ENCODE assay signal across 9 cellular contexts in genomic region chr19:38665950-38666661, GRCh38. TPM values are rescaled to one million over a fixed set of nuclear protein-coding genes. Genes with fewer than 3 reads are reported as not detected.
A peak's percentile ranks its signal among the peaks of the same experiment; 100 is the strongest.
DNase-seq lines count a peak whose midpoint lies in the region; ATAC-seq and TF ChIP-seq lines count a peak whose summit lies in the region.
"Had no signal": no experiment of that assay in that cellular context is flagged by ENCODE, and none has a peak within 500 bp of the region (broad histone marks: within the 10 kb centered on the region; RNA-seq: fewer than 3 reads in every experiment).

No MANE protein-coding gene starts in this region.

- H3K4me3 Mint-ChIP-seq in activated T-cell treated with anti-CD3 and anti-CD28 coated beads, Interleukin-2, amount 50 U/mL, for 24 hours = no peak overlapping the region

- H3K27ac ChIP-seq in duodenal mucosa (ENCODE audit: low read depth, low read length) = peak overlapping the region; percentile 90
- H3K27ac ChIP-seq in vagina = peak overlapping the region; percentile 97
- H3K27ac ChIP-seq: C4-2B had no signal

- H3K36me3 ChIP-seq in duodenal mucosa (ENCODE audit: control insufficient read depth in 1 of 2, insufficient read depth in 2 of 2, low read length in 2 of 2) = peaks cover 4 to 8% of the 10 kb centered on the region in 2 donors
- no peaks in the 10 kb centered on the region for H3K36me3 ChIP-seq in mucosa of descending colon (ENCODE audit: low read depth)
- no peaks in the 10 kb centered on the region for H3K36me3 ChIP-seq in vagina
- H3K36me3 ChIP-seq in MG63 = peaks cover 83% of the 10 kb centered on the region

- H3K27me3 Mint-ChIP-seq in activated T-cell treated with anti-CD3 and anti-CD28 coated beads, Interleukin-2, amount 50 U/mL, for 24 hours = no peaks in the 10 kb centered on the region

- peaks cover 86% of the 10 kb centered on the region for H3K4me1 Mint-ChIP-seq in activated T-cell treated with anti-CD3 and anti-CD28 coated beads, Interleukin-2, amount 50 U/mL, for 24 hours (ENCODE audit: low read depth)

- intact Hi-C loops in mucosa of descending colon (cut with DNase I, micrococcal nuclease) (no loop called here), vagina (cut with DNase I) (no loop called here)

- H3K36me3 Mint-ChIP-seq in activated T-cell treated with anti-CD3 and anti-CD28 coated beads, Interleukin-2, amount 50 U/mL, for 24 hours (ENCODE audit: low read depth) = peaks cover 44% of the 10 kb centered on the region

- peaks cover 92 to 94% of the 10 kb centered on the region in 2 donors for H3K4me1 ChIP-seq in duodenal mucosa (ENCODE audit: control insufficient read depth in 1 of 2, insufficient read depth in 2 of 2, low read length in 2 of 2)
- H3K4me1 ChIP-seq in mucosa of descending colon (ENCODE audit: low read depth) = peaks cover 93% of the 10 kb centered on the region
- peaks cover 100% of the 10 kb centered on the region for H3K4me1 ChIP-seq in vagina

- TF ChIP-seq CTCF in mucosa of descending colon (IDR thresholded peaks at IDR 0.05) (no peak), vagina (IDR thresholded peaks at IDR 0.05) (no peak)

- H3K4me3 ChIP-seq in duodenal mucosa (ENCODE audit: low read depth in 1 of 2, low read length in 2 of 2) (peak overlapping the region; percentile 2 to 28), mucosa of descending colon (no peak overlapping the region), vagina (no peak overlapping the region), MG63 (no peak overlapping the region)

- TF ChIP-seq POLR2A in vagina (IDR thresholded peaks at IDR 0.05) = no peak

- H3K27ac Mint-ChIP-seq in activated T-cell treated with anti-CD3 and anti-CD28 coated beads, Interleukin-2, amount 50 U/mL, for 24 hours = peak overlapping the region; percentile 85

- H3K9me3 ChIP-seq in duodenal mucosa (ENCODE audit: control insufficient read depth in 1 of 2, low read length in 2 of 2) (no peaks in the 10 kb centered on the region), mucosa of descending colon (no peaks in the 10 kb centered on the region), vagina (no peaks in the 10 kb centered on the region), MG63 (no peaks in the 10 kb centered on the region)

- peak overlapping the region; percentile 3 to 64 for H3K9ac ChIP-seq in duodenal mucosa (ENCODE audit: low read depth in 1 of 2, low read length in 2 of 2)

- ATAC-seq in mucosa of descending colon = peak; percentile 13

- H3K27me3 ChIP-seq in duodenal mucosa (ENCODE audit: control insufficient read depth in 1 of 2, insufficient read depth in 2 of 2, low read length in 2 of 2) (no peaks in the 10 kb centered on the region), vagina (no peaks in the 10 kb centered on the region), MG63 (no peaks in the 10 kb centered on the region)

- DNase-seq in activated T-cell treated with anti-CD3 and anti-CD28 coated beads, Interleukin-2, amount 50 U/mL, for 24 hours = no peak
- DNase-seq in activated T-cell treated with anti-CD3 and anti-CD28 coated beads for 4 hours = no peak
- DNase-seq in mucosa of descending colon = peak; percentile 52 to 76 (median 59)
- DNase-seq in vagina (ENCODE audit: extremely low spot score in 2 of 2) = no peak
- DNase-seq in NK-92 (lab: John Stamatoyannopoulos, UW; ENCODE audit: unreplicated experiment) = no peak
- DNase-seq in MG63 = no peak
- DNase-seq in OCI-M2 (lab: John Stamatoyannopoulos, UW; ENCODE audit: unreplicated experiment) = no peak

- no peaks in the 10 kb centered on the region for H3K9me3 Mint-ChIP-seq in activated T-cell treated with anti-CD3 and anti-CD28 coated beads, Interleukin-2, amount 50 U/mL, for 24 hours

RNA-seq across cellular contexts. Expression of gene ACTN4, which starts 18.7 kb away (rescaled TPM):
- 1,000 to 10,000 TPM in 2 of 3 donors, 100 to 1,000 TPM in 1; 566 to 1,080 (median 1,014) TPM for total RNA-seq in mucosa of descending colon
- total RNA-seq in vagina = 513 TPM
- 476 and 621 TPM in 2 replicates for total RNA-seq in MG63 (2014; rRNA removed; shearing (Covaris generic); ENCODE audit: low replicate concordance)

RNA-seq across cellular contexts. Expression of gene EIF3K, which starts 47.1 kb away (rescaled TPM):
- total RNA-seq in mucosa of descending colon = 100 to 1,000 TPM; 338 to 393 (median 350) TPM
- 349 TPM for total RNA-seq in vagina
- total RNA-seq in MG63 (2014; rRNA removed; shearing (Covaris generic); ENCODE audit: low replicate concordance) = 252 and 669 TPM in 2 replicates

RNA-seq across cellular contexts. Expression of gene MAP4K1, which starts 48.4 kb away (rescaled TPM):
- total RNA-seq in mucosa of descending colon = 10 to 100 TPM in 1 of 3 donors, 1 to 10 TPM in 2; 6.9 to 10.6 (median 7.4) TPM
- 47.9 TPM for total RNA-seq in vagina
- 0.30 TPM in 1 of 2 replicates, not detected in the other for total RNA-seq in MG63 (2014; rRNA removed; shearing (Covaris generic); ENCODE audit: low replicate concordance)

Comparison
In these comparisons a context has a peak if more than half of its experiments do, and no peak if none do; other contexts are left out.
1. DNase-seq: peak in mucosa of descending colon (3 of 3); none in activated T-cell treated with anti-CD3 and anti-CD28 coated beads, Interleukin-2, amount 50 U/mL, for 24 hours (single experiment), activated T-cell treated with anti-CD3 and anti-CD28 coated beads for 4 hours (single experiment), vagina (0 of 2), NK-92 (single experiment), MG63 (single experiment) and OCI-M2 (single experiment).
2. H3K4me3 ChIP-seq: peak in duodenal mucosa (2 of 2); none in mucosa of descending colon (single experiment), vagina (0 of 2) and MG63 (single experiment).